8 cellular contexts compared by ENCODE assay signal in genomic region chr17:35486920-35487727, GRCh38. TPM values are rescaled to one million over a fixed set of nuclear protein-coding genes. Genes with fewer than 3 reads are reported as not detected.
DNase-seq lines count a peak whose midpoint lies in the region; TF ChIP-seq lines count a peak whose summit lies in the region.

No MANE protein-coding gene starts in this region.

- H3K36me3 ChIP-seq in ACC112 (ENCODE audit: insufficient read depth, low read length) (no peaks in the 10 kb centered on the region), kidney epithelial cell (ENCODE audit: control insufficient read depth, insufficient read depth, low read length) (no peaks in the 10 kb centered on the region)

- H3K27me3 ChIP-seq in ACC112 (ENCODE audit: insufficient read depth, low read length) (peaks cover 6% of the 10 kb centered on the region; the same call in 1 of the 2 replicates), kidney epithelial cell (ENCODE audit: control insufficient read depth, insufficient read depth, low read length) (peaks cover 64% of the 10 kb centered on the region)

- peak overlapping the region; percentile 54 for H3K27ac ChIP-seq in ACC112 (ENCODE audit: low read depth, low read length)

- H3K4me3 ChIP-seq in ACC112 (ENCODE audit: low read depth, low read length) (peak overlapping the region; percentile 83), HFF-Myc (replicated peaks; ENCODE audit: low read depth, low read length) (peak overlapping the region; percentile 41), kidney epithelial cell (ENCODE audit: low read depth, low read length) (peak overlapping the region; percentile 26)

- peak overlapping the region; percentile 54 for H2AFZ ChIP-seq in ACC112 (ENCODE audit: low read length, unreplicated experiment)

- no peak for DNase-seq in HFF-Myc (ENCODE audit: extremely low read depth, low read depth)
- DNase-seq in T-helper 9 cell, result peak; percentile 59
- peak; percentile 57 for DNase-seq in astrocyte of the hippocampus (ENCODE audit: low read depth, low spot score)
- peak; percentile 18 for DNase-seq in kidney epithelial cell (ENCODE audit: low read depth)
- peak; percentile 73 for DNase-seq in stimulated activated CD4-positive, alpha-beta T cell treated with anti-CD3 and anti-CD28 coated beads, Interleukin-2, amount 100 ng/mL, for 4 hours (ENCODE audit: low read depth)
- DNase-seq in NCI-H774 (lab: John Stamatoyannopoulos, UW), result no peak
- no peak for DNase-seq in 8988T

- H3K4me1 ChIP-seq in ACC112 (ENCODE audit: control insufficient read depth, insufficient read depth, low read length, unreplicated experiment), result no peaks in the 10 kb centered on the region

- TF ChIP-seq CTCF in HFF-Myc (IDR thresholded peaks at IDR 0.05; ENCODE audit: low read depth, low read length, missing control alignments), result no peak
- TF ChIP-seq CTCF in kidney epithelial cell (IDR thresholded peaks at IDR 0.05; ENCODE audit: insufficient read depth, low read length, poor library complexity, severe bottlenecking), result no peak

- H3K79me2 ChIP-seq in ACC112 (ENCODE audit: control insufficient read depth, insufficient read depth, low read length, unreplicated experiment), result no peaks in the 10 kb centered on the region

RNA-seq across cellular contexts. Expression of gene SLFN13, which starts 38.6 kb away (rescaled TPM):
- total RNA-seq in kidney epithelial cell, result 2.3 and 4.4 TPM in 2 replicates

RNA-seq across cellular contexts. Expression of gene SLFN12L, which starts 50.4 kb away (rescaled TPM):
- total RNA-seq in kidney epithelial cell, result not detected in 2 replicates

RNA-seq across cellular contexts. Expression of gene SLFN12, which starts 54.8 kb away (rescaled TPM):
- total RNA-seq in kidney epithelial cell, result 12.8 and 12.9 TPM in 2 replicates

Comparison
In these comparisons a context has a peak if more than half of its experiments do, and no peak if none do; other contexts are left out.
1. H3K4me3 ChIP-seq: peak in every context shown above with its lines; median percentile 83 in ACC112; 41 in HFF-Myc; 26 in kidney epithelial cell.
2. DNase-seq: peak in T-helper 9 cell (single experiment), astrocyte of the hippocampus (single experiment), kidney epithelial cell (single experiment) and stimulated activated CD4-positive, alpha-beta T cell treated with anti-CD3 and anti-CD28 coated beads, Interleukin-2, amount 100 ng/mL, for 4 hours (single experiment); none in HFF-Myc (single experiment), NCI-H774 (single experiment) and 8988T (single experiment).